ENCODE assay signal across 8 cellular contexts in genomic region chr14:31206536-31207286, GRCh38. TPM values are rescaled to one million over a fixed set of nuclear protein-coding genes. Genes with fewer than 3 reads are reported as not detected.
DNase-seq lines count a peak whose midpoint lies in the region; ATAC-seq and TF ChIP-seq lines count a peak whose summit lies in the region.

No MANE protein-coding gene starts in this region.

- H3K4me1 ChIP-seq in osteoblast (ENCODE audit: insufficient read depth, low read length), result peaks cover 17% of the 10 kb centered on the region
- peaks cover 0 to 32% (median 23%) of the 10 kb centered on the region in 4 donors for H3K4me1 ChIP-seq in transverse colon

- TF ChIP-seq POLR2A in transverse colon (IDR thresholded peaks at IDR 0.05), result no peak

- H3K27me3 ChIP-seq in osteoblast (ENCODE audit: insufficient read depth, low read length), result no peaks in the 10 kb centered on the region
- no peaks in the 10 kb centered on the region for H3K27me3 ChIP-seq in transverse colon

- H3K9me3 ChIP-seq in osteoblast (ENCODE audit: low read depth, low read length), result no peaks in the 10 kb centered on the region
- H3K9me3 ChIP-seq in transverse colon, result no peaks in the 10 kb centered on the region

- TF ChIP-seq CTCF in fibroblast of the aortic adventitia (IDR thresholded peaks at IDR 0.05; ENCODE audit: insufficient read depth, low read length), result no peak
- TF ChIP-seq CTCF in osteoblast (IDR thresholded peaks at IDR 0.05; ENCODE audit: extremely low read depth, low read depth, low read length), result no peak
- no peak for TF ChIP-seq CTCF in transverse colon (IDR thresholded peaks at IDR 0.05)

- peak overlapping the region; percentile 98 for H3K4me3 Mint-ChIP-seq in activated T-helper 17 cell treated with anti-CD3 and anti-CD28 coated beads, Interleukin-2, amount 50 U/mL, for 72 hours

- H3K27ac ChIP-seq in osteoblast (ENCODE audit: low read depth, low read length) (peak overlapping the region; percentile 91), transverse colon (peak overlapping the region; percentile 99 to 100 (median 100))

- peaks cover 55% of the 10 kb centered on the region for H3K36me3 Mint-ChIP-seq in activated T-helper 17 cell treated with anti-CD3 and anti-CD28 coated beads, Interleukin-2, amount 50 U/mL, for 72 hours (ENCODE audit: low read depth)

- peaks cover 20% of the 10 kb centered on the region for H4K20me1 ChIP-seq in osteoblast (ENCODE audit: insufficient read depth, low read length)

- H3K9me3 Mint-ChIP-seq in activated T-helper 17 cell treated with anti-CD3 and anti-CD28 coated beads, Interleukin-2, amount 50 U/mL, for 72 hours, result no peaks in the 10 kb centered on the region

- peak; percentile 68 for DNase-seq in NCI-H1092 treated with DMSO at 0.1 percent for 48 hours (lab: John Stamatoyannopoulos, UW)
- DNase-seq in NCI-H1092 (lab: John Stamatoyannopoulos, UW), result no peak
- DNase-seq in NCI-H526 treated with DMSO at 0.1 percent for 48 hours (lab: John Stamatoyannopoulos, UW), result peak; percentile 31
- DNase-seq in fibroblast of the aortic adventitia (ENCODE audit: low read depth), result peak; percentile 33
- DNase-seq in osteoblast (ENCODE audit: insufficient read length, low spot score, missing footprints), result peak; percentile 83
- DNase-seq in transverse colon, result peak; percentile 47

- peaks cover 33% of the 10 kb centered on the region for H3K4me1 Mint-ChIP-seq in activated T-helper 17 cell treated with anti-CD3 and anti-CD28 coated beads, Interleukin-2, amount 50 U/mL, for 72 hours

- H3K36me3 ChIP-seq in osteoblast (ENCODE audit: insufficient read depth, low read length) (peaks cover 13% of the 10 kb centered on the region), transverse colon (peaks cover 0 to 19% (median 5%) of the 10 kb centered on the region in 4 donors)

- in situ Hi-C loops in transverse colon (cut with MboI; ENCODE audit: low pct_ligation_motif_present in 1 of 4, low pct_unique_long_range_greater_than_20kb in 1 of 4, low sequenced_read_pairs in 3 of 4), result no loop called here

- peak overlapping the region; percentile 85 for H3K4me2 ChIP-seq in osteoblast (ENCODE audit: insufficient read depth, low read length)

- 0% methylated on average over 14 to 41 of the region's 55 CpGs for WGBS in transverse colon (ENCODE audit: low coverage in 1 of 2), 2 donors

- H3K4me3 ChIP-seq in fibroblast of the aortic adventitia (ENCODE audit: low read depth, low read length) (peak overlapping the region; percentile 78), osteoblast (ENCODE audit: insufficient read depth, low read length) (peak overlapping the region; percentile 87), transverse colon (peak overlapping the region; percentile 85 to 96 (median 94))

- intact Hi-C loops in transverse colon (cut with DNase I; ENCODE audit: low total_unique reads), result no loop called here

- ATAC-seq in HG02759 (IDR thresholded peaks at IDR 0.05; ENCODE audit: unreplicated experiment), result peak; percentile 14
- ATAC-seq in activated T-helper 17 cell treated with anti-CD3 and anti-CD28 coated beads, Interleukin-2, amount 50 U/mL, for 72 hours (replicated peaks), result peak; percentile 42

- no peak for TF ChIP-seq EP300 in transverse colon (IDR thresholded peaks at IDR 0.05; ENCODE audit: low read depth)

- H3K27me3 Mint-ChIP-seq in activated T-helper 17 cell treated with anti-CD3 and anti-CD28 coated beads, Interleukin-2, amount 50 U/mL, for 72 hours, result no peaks in the 10 kb centered on the region

- peaks cover 53% of the 10 kb centered on the region for H3K79me2 ChIP-seq in osteoblast (ENCODE audit: insufficient read depth, low read length)

- peak overlapping the region; percentile 82 for H2AFZ ChIP-seq in osteoblast (ENCODE audit: low read length)

- peak overlapping the region; percentile 99 for H3K27ac Mint-ChIP-seq in activated T-helper 17 cell treated with anti-CD3 and anti-CD28 coated beads, Interleukin-2, amount 50 U/mL, for 72 hours

RNA-seq across cellular contexts. Expression of gene HECTD1, which starts 0.9 kb away (rescaled TPM):
- 10 to 100 TPM; 88.3 to 92.8 TPM for total RNA-seq in activated T-helper 17 cell treated with anti-CD3 and anti-CD28 coated beads, Interleukin-2, amount 50 U/mL, for 72 hours
- 266 and 380 TPM in 2 replicates for total RNA-seq in fibroblast of the aortic adventitia (ENCODE audit: low replicate concordance)
- 240 and 246 TPM in 2 replicates for total RNA-seq in osteoblast
- total RNA-seq in transverse colon, result 100 to 1,000 TPM; 111 to 237 (median 154) TPM
